ENCODE assay signal across 1 cellular context in the genomic region with DNA sequence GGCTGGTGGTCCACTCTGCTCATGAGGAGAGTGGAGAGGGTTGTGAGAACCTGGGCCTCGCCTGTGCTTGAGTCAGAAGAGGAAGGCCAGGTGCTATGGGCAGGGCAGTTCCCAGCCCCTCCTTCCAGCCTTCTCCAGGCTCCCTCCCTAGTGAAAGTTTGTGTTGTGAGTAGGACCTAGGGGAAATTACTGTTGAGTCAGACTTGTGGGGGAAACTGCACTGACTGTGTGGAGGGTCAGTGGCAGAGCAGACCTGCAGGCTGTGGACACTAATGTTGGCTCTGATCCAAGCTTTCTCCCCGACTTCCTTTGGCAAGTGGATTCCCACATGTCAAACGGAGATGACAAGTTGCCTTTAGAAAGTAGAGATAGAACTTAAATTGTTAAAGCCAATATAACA.
TF ChIP-seq lines count a peak whose summit lies in the region.

No MANE protein-coding gene starts in this region.

TF ChIP-seq in SK-N-SH, 30 proteins besides CTCF, POLR2A, EP300 and RAD21 (continued from another document):
- TF ChIP-seq, protein P1, sequence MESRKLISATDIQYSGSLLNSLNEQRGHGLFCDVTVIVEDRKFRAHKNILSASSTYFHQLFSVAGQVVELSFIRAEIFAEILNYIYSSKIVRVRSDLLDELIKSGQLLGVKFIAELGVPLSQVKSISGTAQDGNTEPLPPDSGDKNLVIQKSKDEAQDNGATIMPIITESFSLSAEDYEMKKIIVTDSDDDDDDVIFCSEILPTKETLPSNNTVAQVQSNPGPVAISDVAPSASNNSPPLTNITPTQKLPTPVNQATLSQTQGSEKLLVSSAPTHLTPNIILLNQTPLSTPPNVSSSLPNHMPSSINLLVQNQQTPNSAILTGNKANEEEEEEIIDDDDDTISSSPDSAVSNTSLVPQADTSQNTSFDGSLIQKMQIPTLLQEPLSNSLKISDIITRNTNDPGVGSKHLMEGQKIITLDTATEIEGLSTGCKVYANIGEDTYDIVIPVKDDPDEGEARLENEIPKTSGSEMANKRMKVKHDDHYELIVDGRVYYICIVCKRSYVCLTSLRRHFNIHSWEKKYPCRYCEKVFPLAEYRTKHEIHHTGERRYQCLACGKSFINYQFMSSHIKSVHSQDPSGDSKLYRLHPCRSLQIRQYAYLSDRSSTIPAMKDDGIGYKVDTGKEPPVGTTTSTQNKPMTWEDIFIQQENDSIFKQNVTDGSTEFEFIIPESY (IDR thresholded peaks at IDR 0.05; ENCODE audit: borderline replicate concordance, low read depth): no peak
- TF ChIP-seq SIN3A (IDR thresholded peaks at IDR 0.05; ENCODE audit: borderline replicate concordance, low read depth, low read length) (0 out of 2 replicates have a peak, but pooled peaks have one; percentile 36), EZH2phosphoT487 (IDR thresholded peaks at IDR 0.05; ENCODE audit: borderline replicate concordance, low read depth) (no peak), FOXM1 (IDR thresholded peaks at IDR 0.05; ENCODE audit: low read depth) (no peak), NFIC (IDR thresholded peaks at IDR 0.05; ENCODE audit: borderline replicate concordance) (peak; percentile 91), MXI1 (IDR thresholded peaks at IDR 0.05; ENCODE audit: low read depth, low read length) (no peak), CHD2 (IDR thresholded peaks at IDR 0.05; ENCODE audit: low read length, partially characterized antibody) (no peak), FOSL2 (IDR thresholded peaks at IDR 0.05; ENCODE audit: borderline replicate concordance, low read depth) (peak; percentile 79; the same call in 1 of the 2 replicates), TCF12 (IDR thresholded peaks at IDR 0.05) (peak; percentile 70)
- TF ChIP-seq, protein P2, sequence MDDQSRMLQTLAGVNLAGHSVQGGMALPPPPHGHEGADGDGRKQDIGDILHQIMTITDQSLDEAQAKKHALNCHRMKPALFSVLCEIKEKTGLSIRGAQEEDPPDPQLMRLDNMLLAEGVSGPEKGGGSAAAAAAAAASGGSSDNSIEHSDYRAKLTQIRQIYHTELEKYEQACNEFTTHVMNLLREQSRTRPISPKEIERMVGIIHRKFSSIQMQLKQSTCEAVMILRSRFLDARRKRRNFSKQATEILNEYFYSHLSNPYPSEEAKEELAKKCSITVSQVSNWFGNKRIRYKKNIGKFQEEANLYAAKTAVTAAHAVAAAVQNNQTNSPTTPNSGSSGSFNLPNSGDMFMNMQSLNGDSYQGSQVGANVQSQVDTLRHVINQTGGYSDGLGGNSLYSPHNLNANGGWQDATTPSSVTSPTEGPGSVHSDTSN (IDR thresholded peaks at IDR 0.05): peak; percentile 65
